Comparison of ENCODE assay signal across 1 cellular context in the genomic region with DNA sequence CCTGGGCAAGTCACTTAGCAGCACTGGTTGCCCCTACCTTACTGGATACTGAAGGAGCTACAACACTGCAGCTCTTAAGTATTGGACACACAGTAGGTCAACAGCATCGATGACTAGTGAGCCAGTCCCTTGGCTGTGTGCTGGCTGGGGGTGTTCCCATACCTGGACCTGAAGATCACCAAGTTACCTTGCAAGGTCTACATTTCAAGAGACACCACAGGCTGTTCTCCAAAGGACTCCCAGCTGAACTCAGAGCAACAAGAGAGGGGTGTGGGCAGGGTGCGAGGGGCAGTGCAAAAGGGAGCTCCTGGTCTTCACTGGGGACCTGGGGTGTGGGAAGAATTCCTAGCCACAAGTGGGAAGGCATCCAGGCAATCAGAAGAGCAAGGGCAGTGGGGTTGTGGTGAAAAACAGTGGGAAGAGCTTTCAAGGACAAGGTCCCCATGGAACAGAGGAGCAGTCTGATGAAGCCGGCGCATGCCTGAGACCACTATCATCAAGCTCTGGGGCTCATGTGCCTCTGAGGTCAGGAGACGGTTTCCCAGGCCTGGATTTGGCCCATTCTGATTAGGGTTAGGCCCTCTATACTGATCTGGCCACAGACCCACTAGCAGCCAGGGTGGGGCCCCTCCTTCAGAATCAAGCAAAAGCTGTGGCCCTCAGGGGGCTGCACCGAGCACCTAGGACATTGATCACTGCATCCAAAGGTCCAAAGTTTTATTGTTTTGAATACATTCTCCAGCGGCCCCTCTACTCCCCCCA.
A peak's percentile ranks its signal among the peaks of the same experiment; 100 is the strongest.
TF ChIP-seq lines count a peak whose summit lies in the region.

No MANE protein-coding gene starts in this region.

TF ChIP-seq in HEK293, 187 proteins besides CTCF, POLR2A, EP300 and RAD21 (continued from another document):
- TF ChIP-seq, protein P1, sequence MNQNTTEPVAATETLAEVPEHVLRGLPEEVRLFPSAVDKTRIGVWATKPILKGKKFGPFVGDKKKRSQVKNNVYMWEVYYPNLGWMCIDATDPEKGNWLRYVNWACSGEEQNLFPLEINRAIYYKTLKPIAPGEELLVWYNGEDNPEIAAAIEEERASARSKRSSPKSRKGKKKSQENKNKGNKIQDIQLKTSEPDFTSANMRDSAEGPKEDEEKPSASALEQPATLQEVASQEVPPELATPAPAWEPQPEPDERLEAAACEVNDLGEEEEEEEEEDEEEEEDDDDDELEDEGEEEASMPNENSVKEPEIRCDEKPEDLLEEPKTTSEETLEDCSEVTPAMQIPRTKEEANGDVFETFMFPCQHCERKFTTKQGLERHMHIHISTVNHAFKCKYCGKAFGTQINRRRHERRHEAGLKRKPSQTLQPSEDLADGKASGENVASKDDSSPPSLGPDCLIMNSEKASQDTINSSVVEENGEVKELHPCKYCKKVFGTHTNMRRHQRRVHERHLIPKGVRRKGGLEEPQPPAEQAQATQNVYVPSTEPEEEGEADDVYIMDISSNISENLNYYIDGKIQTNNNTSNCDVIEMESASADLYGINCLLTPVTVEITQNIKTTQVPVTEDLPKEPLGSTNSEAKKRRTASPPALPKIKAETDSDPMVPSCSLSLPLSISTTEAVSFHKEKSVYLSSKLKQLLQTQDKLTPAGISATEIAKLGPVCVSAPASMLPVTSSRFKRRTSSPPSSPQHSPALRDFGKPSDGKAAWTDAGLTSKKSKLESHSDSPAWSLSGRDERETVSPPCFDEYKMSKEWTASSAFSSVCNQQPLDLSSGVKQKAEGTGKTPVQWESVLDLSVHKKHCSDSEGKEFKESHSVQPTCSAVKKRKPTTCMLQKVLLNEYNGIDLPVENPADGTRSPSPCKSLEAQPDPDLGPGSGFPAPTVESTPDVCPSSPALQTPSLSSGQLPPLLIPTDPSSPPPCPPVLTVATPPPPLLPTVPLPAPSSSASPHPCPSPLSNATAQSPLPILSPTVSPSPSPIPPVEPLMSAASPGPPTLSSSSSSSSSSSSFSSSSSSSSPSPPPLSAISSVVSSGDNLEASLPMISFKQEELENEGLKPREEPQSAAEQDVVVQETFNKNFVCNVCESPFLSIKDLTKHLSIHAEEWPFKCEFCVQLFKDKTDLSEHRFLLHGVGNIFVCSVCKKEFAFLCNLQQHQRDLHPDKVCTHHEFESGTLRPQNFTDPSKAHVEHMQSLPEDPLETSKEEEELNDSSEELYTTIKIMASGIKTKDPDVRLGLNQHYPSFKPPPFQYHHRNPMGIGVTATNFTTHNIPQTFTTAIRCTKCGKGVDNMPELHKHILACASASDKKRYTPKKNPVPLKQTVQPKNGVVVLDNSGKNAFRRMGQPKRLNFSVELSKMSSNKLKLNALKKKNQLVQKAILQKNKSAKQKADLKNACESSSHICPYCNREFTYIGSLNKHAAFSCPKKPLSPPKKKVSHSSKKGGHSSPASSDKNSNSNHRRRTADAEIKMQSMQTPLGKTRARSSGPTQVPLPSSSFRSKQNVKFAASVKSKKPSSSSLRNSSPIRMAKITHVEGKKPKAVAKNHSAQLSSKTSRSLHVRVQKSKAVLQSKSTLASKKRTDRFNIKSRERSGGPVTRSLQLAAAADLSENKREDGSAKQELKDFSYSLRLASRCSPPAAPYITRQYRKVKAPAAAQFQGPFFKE (tag by site-specific recombination; IDR thresholded peaks at IDR 0.05; ENCODE audit: borderline replicate concordance) = no peak
- TF ChIP-seq ZNF133 (tag by site-specific recombination; IDR thresholded peaks at IDR 0.05) (no peak), ZNF10 (tag by site-specific recombination; IDR thresholded peaks at IDR 0.05) (peak; percentile 91), ZBTB21 (tag by site-specific recombination; IDR thresholded peaks at IDR 0.05) (no peak), ZNF776 (tag by site-specific recombination; IDR thresholded peaks at IDR 0.05; ENCODE audit: borderline replicate concordance) (no peak), ZSCAN16 (tag by site-specific recombination; IDR thresholded peaks at IDR 0.05) (no peak), ZFHX2 (tag by site-specific recombination; conservative IDR thresholded peaks at IDR 0.05) (peak; percentile 84), ZBTB48 (tag by site-specific recombination; IDR thresholded peaks at IDR 0.05) (peak; percentile 30; the same call in 1 of the 2 replicates), ZNF549 (tag by site-specific recombination; IDR thresholded peaks at IDR 0.05) (no peak), ZNF266 (tag by site-specific recombination; IDR thresholded peaks at IDR 0.05; ENCODE audit: low read depth) (no peak), ZNF416 (tag by site-specific recombination; IDR thresholded peaks at IDR 0.05) (no peak), ZNF830 (tag by site-specific recombination; IDR thresholded peaks at IDR 0.05; ENCODE audit: low read depth) (no peak), EGR2 (tag by site-specific recombination; IDR thresholded peaks at IDR 0.05; ENCODE audit: low read depth) (peak; percentile 90), SALL2 (tag by site-specific recombination; IDR thresholded peaks at IDR 0.05; ENCODE audit: borderline replicate concordance) (no peak), ZNF174 (tag by site-specific recombination; IDR thresholded peaks at IDR 0.05) (no peak), ZNF426 (tag by site-specific recombination; IDR thresholded peaks at IDR 0.05) (no peak)
- TF ChIP-seq, protein P2, sequence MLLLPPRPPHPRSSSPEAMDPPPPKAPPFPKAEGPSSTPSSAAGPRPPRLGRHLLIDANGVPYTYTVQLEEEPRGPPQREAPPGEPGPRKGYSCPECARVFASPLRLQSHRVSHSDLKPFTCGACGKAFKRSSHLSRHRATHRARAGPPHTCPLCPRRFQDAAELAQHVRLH (tag by site-specific recombination; IDR thresholded peaks at IDR 0.05) = no peak
